8 cellular contexts compared by ENCODE assay signal in the genomic region with DNA sequence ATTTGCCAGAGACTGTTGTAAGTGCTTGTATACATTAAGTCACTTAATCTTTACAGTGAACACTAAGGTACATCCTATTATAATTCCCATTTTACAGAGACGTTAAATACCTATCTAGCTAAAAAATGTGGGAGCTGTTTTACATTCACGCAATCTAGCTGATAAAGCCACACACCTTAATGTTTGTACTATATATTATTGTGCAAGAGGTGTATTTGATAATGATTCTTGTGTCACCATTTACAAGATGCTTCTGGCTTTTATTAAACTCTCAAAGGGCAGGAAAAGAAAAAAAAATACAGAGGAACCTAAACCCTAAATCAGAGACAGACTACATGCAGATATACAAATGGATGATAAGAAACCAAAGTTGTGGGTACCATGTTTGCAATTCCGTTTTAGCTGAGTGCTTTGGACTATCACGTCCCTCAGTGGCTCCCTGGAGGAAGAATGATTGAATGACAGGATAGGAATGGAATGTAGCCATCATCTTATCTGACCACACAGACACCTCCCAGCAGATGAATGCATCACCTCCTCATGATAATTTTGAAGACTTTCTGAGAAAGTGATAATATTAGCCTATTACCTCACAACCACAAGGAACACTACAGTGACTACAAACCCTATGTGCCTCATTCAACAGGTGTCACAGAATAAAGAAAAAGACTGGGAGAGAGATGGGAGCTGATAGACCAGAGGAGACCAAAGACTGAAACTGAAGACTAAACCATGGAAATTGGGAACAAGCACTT.
DNase-seq lines count a peak whose midpoint lies in the region; ATAC-seq, FAIRE-seq and TF ChIP-seq lines count a peak whose summit lies in the region.

No MANE protein-coding gene starts in this region.

- H3K4me3 ChIP-seq in esophagus muscularis mucosa (peak overlapping the region; percentile 53 to 62 (median 60)), prostate gland (peak overlapping the region; percentile 45 to 46)

- H3K27ac ChIP-seq in esophagus muscularis mucosa (replicated peaks in 1 of 4), result peak overlapping the region in 3 of 4 donors; percentile 81 to 86 (median 85)
- H3K27ac ChIP-seq in prostate gland, result peak overlapping the region in 1 of 2 donors; percentile 86

- H3K9me3 ChIP-seq in esophagus muscularis mucosa (no peaks in the 10 kb centered on the region), prostate gland (no peaks in the 10 kb centered on the region)

- H3K27me3 ChIP-seq in esophagus muscularis mucosa, result no peaks in the 10 kb centered on the region
- no peaks in the 10 kb centered on the region for H3K27me3 ChIP-seq in prostate gland (replicated peaks; ENCODE audit: insufficient read depth)

- H3K36me3 ChIP-seq in esophagus muscularis mucosa (no peaks in the 10 kb centered on the region), prostate gland (no peaks in the 10 kb centered on the region)

- peak; percentile 16 for DNase-seq in H54 (ENCODE audit: insufficient read length, low spot score)
- peak; percentile 72 for DNase-seq in RKO (ENCODE audit: low spot score)
- no peak for DNase-seq in esophagus muscularis mucosa (ENCODE audit: extremely low spot score)
- no peak for DNase-seq in prostate gland (ENCODE audit: low spot score)
- no peak for DNase-seq in NCI-H2107 (lab: John Stamatoyannopoulos, UW)
- DNase-seq in cerebellar nuclear complex (lab: John Stamatoyannopoulos, UW), result no peak
- no peak for DNase-seq in activated CD4-positive, alpha-beta T cell treated with anti-CD3 and anti-CD28 coated beads, Interleukin-2, amount 50 U/mL, for 48 hours

- ATAC-seq in HG03469 (IDR thresholded peaks at IDR 0.05; ENCODE audit: unreplicated experiment), result no peak

- intact Hi-C loops in esophagus muscularis mucosa (cut with DNase I), result loop anchor here (5.0 kb wide), 1 partner anchor 289 kb away; no protein-coding TSS in a partner anchor
- intact Hi-C loops in prostate gland (cut with DNase I), result loop anchor here (5.0 kb wide), 1 partner anchor 91 kb away; no protein-coding TSS in a partner anchor

- WGBS in esophagus muscularis mucosa, result 72% methylated on average over 4 of the region's 4 CpGs
- WGBS in prostate gland, result 76% methylated on average over 4 of the region's 4 CpGs

- no peak for FAIRE-seq in H54 (lab: Jason Lieb, UNC)

- TF ChIP-seq CTCF in esophagus muscularis mucosa (IDR thresholded peaks at IDR 0.05) (no peak), prostate gland (IDR thresholded peaks at IDR 0.05) (no peak)

- peaks cover 9 to 20% (median 13%) of the 10 kb centered on the region in 4 donors for H3K4me1 ChIP-seq in esophagus muscularis mucosa
- peaks cover 6% of the 10 kb centered on the region for H3K4me1 ChIP-seq in prostate gland (replicated peaks)

- no peak for TF ChIP-seq EP300 in esophagus muscularis mucosa (IDR thresholded peaks at IDR 0.05)

- TF ChIP-seq POLR2A in H54 (IDR thresholded peaks at IDR 0.05; ENCODE audit: low read depth, low read length) (no peak), esophagus muscularis mucosa (IDR thresholded peaks at IDR 0.05; ENCODE audit: low read depth) (no peak), prostate gland (IDR thresholded peaks at IDR 0.05) (no peak)

Comparison
In these comparisons a context has a peak if more than half of its experiments do, and no peak if none do; other contexts are left out.
1. DNase-seq: peak in H54 (single experiment) and RKO (single experiment); none in esophagus muscularis mucosa (single experiment), prostate gland (single experiment), NCI-H2107 (single experiment), cerebellar nuclear complex (0 of 2) and activated CD4-positive, alpha-beta T cell treated with anti-CD3 and anti-CD28 coated beads, Interleukin-2, amount 50 U/mL, for 48 hours (0 of 2).